ENCODE assay signal across 20 cellular contexts in the genomic region with DNA sequence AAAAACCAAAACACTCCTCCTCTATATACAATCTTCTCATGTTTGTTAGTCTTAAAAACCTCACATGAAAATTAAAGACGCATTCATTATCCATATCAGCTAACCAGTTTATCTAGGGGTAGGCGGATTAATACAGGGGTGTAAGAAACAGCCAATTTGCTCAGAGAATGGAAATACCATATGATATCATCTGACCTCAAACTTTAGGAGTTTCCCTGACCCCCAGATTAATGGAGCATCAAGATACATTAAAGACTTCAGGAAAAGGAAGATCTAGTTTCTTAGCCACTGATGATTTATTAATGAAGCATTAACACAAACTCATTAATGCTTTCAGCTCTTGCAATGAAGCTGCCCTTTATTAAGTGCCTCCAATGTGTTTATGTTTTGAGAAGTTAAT.
DNase-seq lines count a peak whose midpoint lies in the region; ATAC-seq, FAIRE-seq and TF ChIP-seq lines count a peak whose summit lies in the region.
"Had no signal": no experiment of that assay in that cellular context is flagged by ENCODE, and none has a peak within 500 bp of the region (broad histone marks: within the 10 kb centered on the region; RNA-seq: fewer than 3 reads in every experiment).

No MANE protein-coding gene starts in this region.

- DNase-seq in A549 (ENCODE audit: low read depth in 1 of 2, low spot score in 1 of 2) (no peak), left kidney (ENCODE audit: low read depth, low spot score) (peak; percentile 89), aorta (no peak), HEK293T (ENCODE audit: extremely low spot score) (no peak)
- no peak for DNase-seq in CD4-positive, CD25-positive, alpha-beta regulatory T cell
- no peak for DNase-seq in activated CD4-positive, alpha-beta memory T cell treated with anti-CD3 and anti-CD28 coated beads, Interleukin-2, amount 10 ng/mL, durations not matched to agents 7 days and 5 days
- DNase-seq: BE2C, GF-D8, NCI-H1092, NCI-H2081 treated with DMSO at 0.1 percent for 48 hours, NCI-H510A, NCI-H82, PC-3, SJCRH30 had no signal

- no peak overlapping the region for H3K4me3 Mint-ChIP-seq in CD4-positive, CD25-positive, alpha-beta regulatory T cell
- no peak overlapping the region for H3K4me3 Mint-ChIP-seq in activated CD4-positive, alpha-beta memory T cell treated with anti-CD3 and anti-CD28 coated beads, Interleukin-2, amount 10 ng/mL, durations not matched to agents 7 days and 5 days

- H3K27ac ChIP-seq in A549, result peak overlapping the region in 1 of 2 experiments; percentile 21; a peak in 1 of 6 replicates
- H3K27ac ChIP-seq in CD4-positive, CD25-positive, alpha-beta regulatory T cell (ENCODE audit: insufficient read depth, low read length, poor library complexity, severe bottlenecking), result peak overlapping the region; percentile 36
- peak overlapping the region; percentile 74 for H3K27ac ChIP-seq in VCaP
- H3K27ac ChIP-seq in aorta (ENCODE audit: low read depth in 1 of 2, low read length in 2 of 2), result no peak overlapping the region
- H3K27ac ChIP-seq: KMS-11, RWPE1, SJCRH30 had no signal

- no peaks in the 10 kb centered on the region for H3K36me3 ChIP-seq in CD4-positive, CD25-positive, alpha-beta regulatory T cell (ENCODE audit: control insufficient read depth, insufficient read depth, low read length)
- no peaks in the 10 kb centered on the region for H3K36me3 ChIP-seq in aorta (ENCODE audit: control insufficient read depth in 1 of 2, insufficient read depth in 2 of 2, low read length in 1 of 2)
- H3K36me3 ChIP-seq: BE2C, SJCRH30 had no signal

- peaks cover 29 to 32% (median 31%) of the 10 kb centered on the region in 4 donors for H3K4me1 Mint-ChIP-seq in CD4-positive, CD25-positive, alpha-beta regulatory T cell
- peaks cover 20% of the 10 kb centered on the region for H3K4me1 Mint-ChIP-seq in activated CD4-positive, alpha-beta memory T cell treated with anti-CD3 and anti-CD28 coated beads, Interleukin-2, amount 10 ng/mL, durations not matched to agents 7 days and 5 days

- no peak for TF ChIP-seq CTCF in A549 (IDR thresholded peaks at IDR 0.05)
- TF ChIP-seq CTCF in VCaP (conservative IDR thresholded peaks at IDR 0.05), result no peak

- TF ChIP-seq RAD21 in A549 (conservative IDR thresholded peaks at IDR 0.05 in 1 of 2, IDR thresholded peaks at IDR 0.05 in 1 of 2), result no peak

- H3K9me3 ChIP-seq in A549 (no peaks in the 10 kb centered on the region), aorta (ENCODE audit: control insufficient read depth, low read length) (no peaks in the 10 kb centered on the region)
- H3K9me3 ChIP-seq in CD4-positive, CD25-positive, alpha-beta regulatory T cell (ENCODE audit: control insufficient read depth in 2 of 2, low read length in 2 of 2), result no peaks in the 10 kb centered on the region
- H3K9me3 ChIP-seq: BE2C, SJCRH30 had no signal

- 69% methylated on average over 2 of the region's 2 CpGs for WGBS in A549 (ENCODE audit: missing lambda C conversion rate)
- WGBS in aorta, 2 donors, result 95 to 98% methylated on average over 2 of the region's 2 CpGs

- TF ChIP-seq POLR2A in A549 (IDR thresholded peaks at IDR 0.05; ENCODE audit: low read length), result no peak

- H3K4me2 ChIP-seq in A549, result peak overlapping the region; percentile 76
- H3K4me2 ChIP-seq: KMS-11 had no signal

- CTCF ChIA-PET in A549 (lab: Yijun Ruan, JAX), result interaction anchor here (0.9 kb wide), 1 partner anchor 112 kb away, joined by 3 read pairs; no protein-coding TSS in a partner anchor
- CTCF ChIA-PET in activated CD4-positive, alpha-beta memory T cell treated with anti-CD3 and anti-CD28 coated beads, Interleukin-2, amount 10 ng/mL, durations not matched to agents 7 days and 5 days (lab: Charles Lee), result no interaction called here
- CTCF ChIA-PET in HEK293T (lab: Yijun Ruan, JAX), result no interaction called here

- intact Hi-C loops in aorta (cut with DNase I), result no loop called here

- H3K9me3 Mint-ChIP-seq in CD4-positive, CD25-positive, alpha-beta regulatory T cell, result no peaks in the 10 kb centered on the region
- H3K9me3 Mint-ChIP-seq in activated CD4-positive, alpha-beta memory T cell treated with anti-CD3 and anti-CD28 coated beads, Interleukin-2, amount 10 ng/mL, durations not matched to agents 7 days and 5 days, result no peaks in the 10 kb centered on the region

- no peak overlapping the region for H3K27ac Mint-ChIP-seq in CD4-positive, CD25-positive, alpha-beta regulatory T cell
- H3K27ac Mint-ChIP-seq in activated CD4-positive, alpha-beta memory T cell treated with anti-CD3 and anti-CD28 coated beads, Interleukin-2, amount 10 ng/mL, durations not matched to agents 7 days and 5 days, result no peak overlapping the region

- TF ChIP-seq EP300 in A549 (IDR thresholded peaks at IDR 0.05), result no peak

- H3K27me3 Mint-ChIP-seq in CD4-positive, CD25-positive, alpha-beta regulatory T cell, result no peaks in the 10 kb centered on the region
- no peaks in the 10 kb centered on the region for H3K27me3 Mint-ChIP-seq in activated CD4-positive, alpha-beta memory T cell treated with anti-CD3 and anti-CD28 coated beads, Interleukin-2, amount 10 ng/mL, durations not matched to agents 7 days and 5 days

- no peak for FAIRE-seq in A549 (lab: Jason Lieb, UNC)
- FAIRE-seq: GM12891, GM18507, H1 had no signal

- no peak overlapping the region for H3K4me3 ChIP-seq in A549
- H3K4me3 ChIP-seq in CD4-positive, CD25-positive, alpha-beta regulatory T cell (ENCODE audit: low read depth, low read length), result no peak overlapping the region
- H3K4me3 ChIP-seq in aorta (ENCODE audit: low read length in 2 of 2), result no peak overlapping the region
- H3K4me3 ChIP-seq: SJCRH30 had no signal

- POLR2A ChIA-PET in A549 (lab: Yijun Ruan, JAX), result no interaction called here
- POLR2A ChIA-PET in activated CD4-positive, alpha-beta memory T cell treated with anti-CD3 and anti-CD28 coated beads, Interleukin-2, amount 10 ng/mL, durations not matched to agents 7 days and 5 days (lab: Charles Lee), result no interaction called here
- POLR2A ChIA-PET in HEK293T (lab: Yijun Ruan, JAX), result no interaction called here

- ATAC-seq in A549 (no peak), aorta (ENCODE audit: low FRiP score) (no peak)
- no peak for ATAC-seq in CD4-positive, CD25-positive, alpha-beta regulatory T cell (ENCODE audit: low read depth in 2 of 2)
- ATAC-seq: PC-3 had no signal

- peaks cover 7% of the 10 kb centered on the region for H3K36me3 Mint-ChIP-seq in CD4-positive, CD25-positive, alpha-beta regulatory T cell
- H3K36me3 Mint-ChIP-seq in activated CD4-positive, alpha-beta memory T cell treated with anti-CD3 and anti-CD28 coated beads, Interleukin-2, amount 10 ng/mL, durations not matched to agents 7 days and 5 days (ENCODE audit: low read depth), result peaks cover 14% of the 10 kb centered on the region

- H3K4me1 ChIP-seq in A549 (peaks cover 45% of the 10 kb centered on the region), aorta (ENCODE audit: control insufficient read depth in 1 of 2, insufficient read depth in 2 of 2, low read length in 2 of 2) (peaks cover 0 to 7% of the 10 kb centered on the region in 2 donors)
- peaks cover 9% of the 10 kb centered on the region for H3K4me1 ChIP-seq in CD4-positive, CD25-positive, alpha-beta regulatory T cell (ENCODE audit: control insufficient read depth, insufficient read depth, low read length, poor library complexity, severe bottlenecking)
- H3K4me1 ChIP-seq: BE2C, SJCRH30 had no signal

- H3K27me3 ChIP-seq in CD4-positive, CD25-positive, alpha-beta regulatory T cell (ENCODE audit: control insufficient read depth, insufficient read depth, low read length), result no peaks in the 10 kb centered on the region
- no peaks in the 10 kb centered on the region for H3K27me3 ChIP-seq in aorta (ENCODE audit: control insufficient read depth in 1 of 2, insufficient read depth in 2 of 2, low read length in 1 of 2)
- H3K27me3 ChIP-seq: BE2C, SJCRH30 had no signal

TF ChIP-seq in A549, 52 proteins besides CTCF, POLR2A, EP300 and RAD21:
- TF ChIP-seq RFX5 (IDR thresholded peaks at IDR 0.05) (no peak), EHMT2 (IDR thresholded peaks at IDR 0.05; ENCODE audit: low read depth) (no peak), RCOR1 (IDR thresholded peaks at IDR 0.05; ENCODE audit: low read depth, low read length) (no peak), EHF (CRISPR knock-in tag; IDR thresholded peaks at IDR 0.05) (no peak), NPAS2 (CRISPR knock-in tag; IDR thresholded peaks at IDR 0.05; ENCODE audit: borderline replicate concordance) (no peak), FOXS1 (CRISPR knock-in tag; IDR thresholded peaks at IDR 0.05) (no peak), FOSL2 (IDR thresholded peaks at IDR 0.05) (no peak), FOSL2 (CRISPR knock-in tag; IDR thresholded peaks at IDR 0.05) (no peak), PHF8 (IDR thresholded peaks at IDR 0.05; ENCODE audit: borderline replicate concordance, low read depth) (no peak)

TF ChIP-seq in HEK293T, 16 proteins besides CTCF, POLR2A, EP300 and RAD21:
- TF ChIP-seq SP1 (IDR thresholded peaks at IDR 0.05) (no peak), ELF4 (IDR thresholded peaks at IDR 0.05) (no peak), ZNF384 (IDR thresholded peaks at IDR 0.05) (no peak), NFRKB (IDR thresholded peaks at IDR 0.05) (no peak), SUZ12 (IDR thresholded peaks at IDR 0.05) (no peak), HDGF (IDR thresholded peaks at IDR 0.05; ENCODE audit: borderline replicate concordance) (no peak), FOXK2 (IDR thresholded peaks at IDR 0.05) (no peak), LEF1 (IDR thresholded peaks at IDR 0.05; ENCODE audit: borderline replicate concordance) (no peak), L3MBTL2 (conservative IDR thresholded peaks at IDR 0.05) (no peak), TARDBP (IDR thresholded peaks at IDR 0.05) (no peak), FOXA1 (IDR thresholded peaks at IDR 0.05) (no peak), ARNT (IDR thresholded peaks at IDR 0.05) (no peak), CTBP1 (IDR thresholded peaks at IDR 0.05; ENCODE audit: borderline replicate concordance) (no peak), FOXM1 (IDR thresholded peaks at IDR 0.05; ENCODE audit: borderline replicate concordance) (no peak), BHLHE40 (IDR thresholded peaks at IDR 0.05; ENCODE audit: borderline replicate concordance) (no peak)
- TF ChIP-seq, protein P1, sequence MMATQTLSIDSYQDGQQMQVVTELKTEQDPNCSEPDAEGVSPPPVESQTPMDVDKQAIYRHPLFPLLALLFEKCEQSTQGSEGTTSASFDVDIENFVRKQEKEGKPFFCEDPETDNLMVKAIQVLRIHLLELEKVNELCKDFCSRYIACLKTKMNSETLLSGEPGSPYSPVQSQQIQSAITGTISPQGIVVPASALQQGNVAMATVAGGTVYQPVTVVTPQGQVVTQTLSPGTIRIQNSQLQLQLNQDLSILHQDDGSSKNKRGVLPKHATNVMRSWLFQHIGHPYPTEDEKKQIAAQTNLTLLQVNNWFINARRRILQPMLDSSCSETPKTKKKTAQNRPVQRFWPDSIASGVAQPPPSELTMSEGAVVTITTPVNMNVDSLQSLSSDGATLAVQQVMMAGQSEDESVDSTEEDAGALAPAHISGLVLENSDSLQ (IDR thresholded peaks at IDR 0.05), result no peak

Comparison
In these comparisons a context has a peak if more than half of its experiments do, and no peak if none do; other contexts are left out.
1. H3K27ac ChIP-seq: peak in CD4-positive, CD25-positive, alpha-beta regulatory T cell (single experiment) and VCaP (single experiment); none in aorta (0 of 2).